Comparison of ENCODE assay signal across 8 cellular contexts in genomic region chr5:138464018-138464387, GRCh38. TPM values are rescaled to one million over a fixed set of nuclear protein-coding genes. Genes with fewer than 3 reads are reported as not detected.
A peak's percentile ranks its signal among the peaks of the same experiment; 100 is the strongest.
DNase-seq lines count a peak whose midpoint lies in the region; ATAC-seq and TF ChIP-seq lines count a peak whose summit lies in the region.

No MANE protein-coding gene starts in this region.

- CTCF ChIA-PET in activated CD8-positive, alpha-beta memory T cell treated with anti-CD3 and anti-CD28 coated beads, Interleukin-2, amount 10 ng/mL, durations not matched to agents 7 days and 5 days (lab: Charles Lee): interaction anchor here (1.1 to 10.5 kb wide), 13 partner anchors 13 to 280 kb away, joined by 3 to 100 read pairs (median 5); partner anchors contain the start of genes ETF1, HSPA9 and KDM3B

- peak overlapping the region; percentile 94 for H3K27ac Mint-ChIP-seq in activated CD8-positive, alpha-beta memory T cell treated with anti-CD3 and anti-CD28 coated beads, Interleukin-2, amount 10 ng/mL, durations not matched to agents 7 days and 5 days
- H3K27ac Mint-ChIP-seq in mesothelial cell of epicardium: peak overlapping the region; percentile 96

- no peaks in the 10 kb centered on the region for H3K9me3 Mint-ChIP-seq in activated CD8-positive, alpha-beta memory T cell treated with anti-CD3 and anti-CD28 coated beads, Interleukin-2, amount 10 ng/mL, durations not matched to agents 7 days and 5 days (ENCODE audit: low read depth)
- H3K9me3 Mint-ChIP-seq in mesothelial cell of epicardium: no peaks in the 10 kb centered on the region

- DNase-seq in COR-L47 (lab: John Stamatoyannopoulos, UW) (peak; percentile 95), HS-5 (ENCODE audit: low read depth) (peak; percentile 76), mesothelial cell of epicardium (ENCODE audit: low spot score in 2 of 2, unreplicated experiment in 2 of 2) (peak; percentile 96 to 98)
- peak; percentile 84 for DNase-seq in NK-92 treated with Interleukin-12 subunit alpha and Interleukin-12 subunit beta, amount 100 ng/mL, for 24 hours (lab: John Stamatoyannopoulos, UW)
- peak; percentile 94 for DNase-seq in activated CD8-positive, alpha-beta memory T cell treated with anti-CD3 and anti-CD28 coated beads, Interleukin-2, amount 10 ng/mL, durations not matched to agents 7 days and 5 days
- peak; percentile 80 to 88 for DNase-seq in stimulated activated CD8-positive, alpha-beta memory T cell treated with anti-CD3 and anti-CD28 coated beads, Interleukin-15, amount 100 ng/mL, for 4 hours (ENCODE audit: low read depth in 2 of 2)

- peak overlapping the region; percentile 65 for H3K4me3 ChIP-seq in endocrine pancreas (ENCODE audit: control insufficient read depth, insufficient read depth, low read length)

- peak; percentile 48 for ATAC-seq in GM19468 (IDR thresholded peaks at IDR 0.05; ENCODE audit: extremely low read depth, unreplicated experiment)
- peak; percentile 48 for ATAC-seq in activated CD8-positive, alpha-beta memory T cell treated with anti-CD3 and anti-CD28 coated beads, Interleukin-2, amount 10 ng/mL, durations not matched to agents 7 days and 5 days

- no peaks in the 10 kb centered on the region for H3K4me1 ChIP-seq in endocrine pancreas (ENCODE audit: control insufficient read depth, insufficient read depth, low read length)

- H3K4me3 Mint-ChIP-seq in activated CD8-positive, alpha-beta memory T cell treated with anti-CD3 and anti-CD28 coated beads, Interleukin-2, amount 10 ng/mL, durations not matched to agents 7 days and 5 days: peak overlapping the region; percentile 83
- H3K4me3 Mint-ChIP-seq in mesothelial cell of epicardium: peak overlapping the region; percentile 79

- H3K36me3 ChIP-seq in endocrine pancreas (ENCODE audit: control insufficient read depth, insufficient read depth, low read length): peaks cover 12% of the 10 kb centered on the region

- H3K4me1 Mint-ChIP-seq in activated CD8-positive, alpha-beta memory T cell treated with anti-CD3 and anti-CD28 coated beads, Interleukin-2, amount 10 ng/mL, durations not matched to agents 7 days and 5 days: peaks cover 29% of the 10 kb centered on the region
- peaks cover 20% of the 10 kb centered on the region for H3K4me1 Mint-ChIP-seq in mesothelial cell of epicardium

- TF ChIP-seq CTCF in mesothelial cell of epicardium (IDR thresholded peaks at IDR 0.05; ENCODE audit: unreplicated experiment): peak; percentile 94

- H3K27me3 Mint-ChIP-seq in activated CD8-positive, alpha-beta memory T cell treated with anti-CD3 and anti-CD28 coated beads, Interleukin-2, amount 10 ng/mL, durations not matched to agents 7 days and 5 days: peaks cover 15% of the 10 kb centered on the region
- peaks cover 26% of the 10 kb centered on the region for H3K27me3 Mint-ChIP-seq in mesothelial cell of epicardium (ENCODE audit: low read depth)

- peak overlapping the region; percentile 94 for H3K9ac ChIP-seq in endocrine pancreas (ENCODE audit: control insufficient read depth, insufficient read depth, low read length)

- H3K27me3 ChIP-seq in endocrine pancreas (ENCODE audit: control insufficient read depth, insufficient read depth, low read length): no peaks in the 10 kb centered on the region

- H3K36me3 Mint-ChIP-seq in activated CD8-positive, alpha-beta memory T cell treated with anti-CD3 and anti-CD28 coated beads, Interleukin-2, amount 10 ng/mL, durations not matched to agents 7 days and 5 days: peaks cover 4% of the 10 kb centered on the region
- peaks cover 22% of the 10 kb centered on the region for H3K36me3 Mint-ChIP-seq in mesothelial cell of epicardium

- no peaks in the 10 kb centered on the region for H3K9me3 ChIP-seq in endocrine pancreas (ENCODE audit: control insufficient read depth, low read length)

RNA-seq across cellular contexts. Expression of gene EGR1, which starts 1.3 kb away (rescaled TPM):
- total RNA-seq in activated CD8-positive, alpha-beta memory T cell treated with anti-CD3 and anti-CD28 coated beads, Interleukin-2, amount 10 ng/mL, durations not matched to agents 7 days and 5 days: 10 to 100 TPM; 10.0 to 10.7 TPM
- 701 to 737 TPM (median 733 TPM) in 3 replicates for total RNA-seq in mesothelial cell of epicardium

RNA-seq across cellular contexts. Expression of gene REEP2, which starts 25.1 kb away (rescaled TPM):
- total RNA-seq in activated CD8-positive, alpha-beta memory T cell treated with anti-CD3 and anti-CD28 coated beads, Interleukin-2, amount 10 ng/mL, durations not matched to agents 7 days and 5 days: 1 to 10 TPM; 1.7 to 5.4 TPM
- 14.2 to 19.7 TPM (median 15.6 TPM) in 3 replicates for total RNA-seq in mesothelial cell of epicardium

Comparison
In these comparisons a context has a peak if more than half of its experiments do, and no peak if none do; other contexts are left out.
1. Peak in every context shown above with its lines: DNase-seq, ATAC-seq and H3K4me3 ChIP-seq.
2. RNA of gene EGR1, which starts 1.3 kb away (total RNA-seq): 701 to 737 TPM in mesothelial cell of epicardium; 10.0 to 10.7 TPM in activated CD8-positive, alpha-beta memory T cell treated with anti-CD3 and anti-CD28 coated beads, Interleukin-2, amount 10 ng/mL, durations not matched to agents 7 days and 5 days; every median in the first group is over 10 times any median in the second.